Comparison of ENCODE assay signal across 9 cellular contexts in the genomic region with DNA sequence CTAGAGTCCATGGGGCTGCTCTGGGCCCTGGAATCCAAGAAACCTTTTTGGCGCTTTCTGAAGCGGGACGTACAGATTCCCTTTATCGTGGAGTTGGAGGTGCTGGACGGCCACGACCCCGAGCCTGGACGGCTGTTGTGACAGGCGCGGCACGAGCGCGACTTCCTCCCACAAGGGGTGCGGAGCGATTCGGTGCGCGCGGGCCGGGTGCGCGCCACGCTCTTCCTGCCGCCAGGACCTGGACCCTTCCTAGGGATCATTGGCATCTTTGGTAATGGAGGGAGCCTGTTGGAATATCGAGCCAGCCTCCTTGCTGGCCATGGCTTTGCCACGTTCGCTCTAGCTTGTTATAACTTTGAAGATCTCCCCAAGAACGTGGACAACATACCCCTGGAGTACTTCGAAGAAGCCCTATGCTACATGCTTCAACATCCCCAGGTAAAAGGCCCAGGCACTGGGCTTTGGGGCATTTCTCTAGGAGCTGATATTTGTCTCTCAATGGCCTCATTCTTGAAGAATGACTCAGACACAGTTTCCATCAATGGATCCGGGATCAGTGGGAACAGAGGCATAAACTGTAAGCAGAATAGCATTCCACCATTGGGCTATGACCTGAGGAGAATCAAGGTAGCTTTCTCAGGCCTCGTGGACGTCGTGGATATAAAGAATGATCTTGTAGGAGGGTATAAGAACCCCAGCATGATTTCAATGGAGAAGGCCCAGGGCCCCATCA. TPM values are rescaled to one million over a fixed set of nuclear protein-coding genes. Genes with fewer than 3 reads are reported as not detected.
DNase-seq lines count a peak whose midpoint lies in the region; ATAC-seq and TF ChIP-seq lines count a peak whose summit lies in the region.
"Had no signal": no experiment of that assay in that cellular context is flagged by ENCODE, and none has a peak within 500 bp of the region (broad histone marks: within the 10 kb centered on the region; RNA-seq: fewer than 3 reads in every experiment).

No MANE protein-coding gene starts in this region.

- no peak for TF ChIP-seq CTCF in brain (conservative IDR thresholded peaks at IDR 0.05)
- no peak for TF ChIP-seq CTCF in kidney epithelial cell (IDR thresholded peaks at IDR 0.05; ENCODE audit: insufficient read depth, low read length, poor library complexity, severe bottlenecking)

- peak overlapping the region; percentile 11 for H3K4me3 Mint-ChIP-seq in T-helper 2 cell treated with Interferon-gamma antibody and Interleukin-4, amounts not matched to agents 5 μg/mL and 100 μg/mL, for 36 hours
- peak overlapping the region; percentile 8 to 71 (median 61) for H3K4me3 Mint-ChIP-seq in brain

- H3K9ac ChIP-seq in subcutaneous abdominal adipose tissue (ENCODE audit: low read length in 5 of 5): peak overlapping the region in 3 of 5 donors; percentile 21 to 59 (median 40)

- no peak overlapping the region for H3K27ac ChIP-seq in subcutaneous abdominal adipose tissue (ENCODE audit: low read depth, low read length)

- peaks cover 4 to 33% (median 29%) of the 10 kb centered on the region in 5 donors for H3K4me1 ChIP-seq in subcutaneous abdominal adipose tissue (ENCODE audit: control insufficient read depth in 5 of 5, insufficient read depth in 5 of 5, low read length in 5 of 5)

- H3K4me1 Mint-ChIP-seq in T-helper 2 cell treated with Interferon-gamma antibody and Interleukin-4, amounts not matched to agents 5 μg/mL and 100 μg/mL, for 36 hours (ENCODE audit: low read depth): peaks cover 14% of the 10 kb centered on the region
- peaks cover 20% of the 10 kb centered on the region for H3K4me1 Mint-ChIP-seq in brain

- peaks cover 14% of the 10 kb centered on the region for H3K27me3 Mint-ChIP-seq in T-helper 2 cell treated with Interferon-gamma antibody and Interleukin-4, amounts not matched to agents 5 μg/mL and 100 μg/mL, for 36 hours (ENCODE audit: low read depth)
- H3K27me3 Mint-ChIP-seq in brain: no peaks in the 10 kb centered on the region

- H3K27me3 ChIP-seq in kidney epithelial cell (ENCODE audit: control insufficient read depth, insufficient read depth, low read length) (peaks cover 2% of the 10 kb centered on the region), subcutaneous abdominal adipose tissue (ENCODE audit: control insufficient read depth in 5 of 5, insufficient read depth in 4 of 5, low read length in 5 of 5) (peaks cover 0 to 3% (median 0%) of the 10 kb centered on the region in 5 donors)

- no peak for ATAC-seq in GM21526 (IDR thresholded peaks at IDR 0.05; ENCODE audit: low FRiP score, unreplicated experiment)

- peaks cover 54% of the 10 kb centered on the region for H3K9me3 Mint-ChIP-seq in T-helper 2 cell treated with Interferon-gamma antibody and Interleukin-4, amounts not matched to agents 5 μg/mL and 100 μg/mL, for 36 hours
- peaks cover 20 to 47% (median 28%) of the 10 kb centered on the region in 5 experiments for H3K9me3 Mint-ChIP-seq in brain

- peaks cover 14% of the 10 kb centered on the region for H3K36me3 Mint-ChIP-seq in T-helper 2 cell treated with Interferon-gamma antibody and Interleukin-4, amounts not matched to agents 5 μg/mL and 100 μg/mL, for 36 hours (ENCODE audit: low read depth)
- H3K36me3 Mint-ChIP-seq in brain: peaks cover 16% of the 10 kb centered on the region

- no peak for DNase-seq in T-helper 2 cell treated with Interferon-gamma antibody and Interleukin-4, amounts not matched to agents 5 μg/mL and 100 μg/mL, for 36 hours (ENCODE audit: low spot score)
- DNase-seq in T-helper 2 cell (no peak), kidney epithelial cell (ENCODE audit: low read depth) (no peak), mucosa of gallbladder (ENCODE audit: low spot score) (no peak)
- no peak for DNase-seq in stimulated activated CD4-positive, alpha-beta T cell treated with anti-CD3 and anti-CD28 coated beads, Interleukin-1b, Interleukin-23, amount 100 ng/mL, for 48 hours
- DNase-seq: ACHN had no signal

- H3K4me3 ChIP-seq in kidney epithelial cell (ENCODE audit: low read depth, low read length) (peak overlapping the region; percentile 33), subcutaneous abdominal adipose tissue (ENCODE audit: low read depth in 1 of 5, low read length in 5 of 5) (peak overlapping the region; percentile 37 to 87 (median 69))

- H3K9me3 ChIP-seq in subcutaneous abdominal adipose tissue (ENCODE audit: control insufficient read depth in 5 of 5, low read length in 5 of 5): peaks cover 0 to 13% (median 0%) of the 10 kb centered on the region in 5 donors

- H3K27ac Mint-ChIP-seq in T-helper 2 cell treated with Interferon-gamma antibody and Interleukin-4, amounts not matched to agents 5 μg/mL and 100 μg/mL, for 36 hours: no peak overlapping the region
- H3K27ac Mint-ChIP-seq in brain: no peak overlapping the region

- no peaks in the 10 kb centered on the region for H3K36me3 ChIP-seq in kidney epithelial cell (ENCODE audit: control insufficient read depth, insufficient read depth, low read length)
- H3K36me3 ChIP-seq in subcutaneous abdominal adipose tissue (ENCODE audit: control insufficient read depth in 5 of 5, insufficient read depth in 5 of 5, low read length in 5 of 5): no peaks in the 10 kb centered on the region

RNA-seq across cellular contexts. Expression of a gene that starts 3.5 kb away (rescaled TPM):
- polyA plus RNA-seq in brain (ENCODE audit: insufficient read depth, low read depth, low replicate concordance): 3.8 TPM
- total RNA-seq in kidney epithelial cell (4.7 and 6.0 TPM in 2 replicates), mucosa of gallbladder (6.9 TPM)

RNA-seq across cellular contexts. Expression of a gene that starts 42.9 kb away (rescaled TPM):
- 1.8 TPM for polyA plus RNA-seq in brain (ENCODE audit: insufficient read depth, low read depth, low replicate concordance)
- total RNA-seq in kidney epithelial cell (2.1 and 2.5 TPM in 2 replicates), mucosa of gallbladder (12.0 TPM)
